In genomic region chr11:121293276-121293569, GRCh38 we compare ENCODE assay signal across 8 cellular contexts. TPM values are rescaled to one million over a fixed set of nuclear protein-coding genes. Genes with fewer than 3 reads are reported as not detected.
A peak's percentile ranks its signal among the peaks of the same experiment; 100 is the strongest.
DNase-seq lines count a peak whose midpoint lies in the region; ATAC-seq lines count a peak whose summit lies in the region.

No MANE protein-coding gene starts in this region.

- peak overlapping the region; percentile 88 to 100 (median 99) for H3K27ac Mint-ChIP-seq in naive thymus-derived CD4-positive, alpha-beta T cell

- H3K4me1 Mint-ChIP-seq in naive thymus-derived CD4-positive, alpha-beta T cell = peaks cover 35 to 71% (median 63%) of the 10 kb centered on the region in 7 donors

- ATAC-seq in naive thymus-derived CD4-positive, alpha-beta T cell = no peak

- DNase-seq in M059J (ENCODE audit: low read depth) (peak; percentile 52), NCI-H82 treated with DMSO at 0.1 percent for 48 hours (lab: John Stamatoyannopoulos, UW; ENCODE audit: unreplicated experiment) (no peak), NCI-H1417 (lab: John Stamatoyannopoulos, UW) (no peak), globus pallidus (ENCODE audit: low spot score) (no peak), head of caudate nucleus (no peak)
- no peak for DNase-seq in naive thymus-derived CD4-positive, alpha-beta T cell

- intact Hi-C loops in naive thymus-derived CD4-positive, alpha-beta T cell (cut with micrococcal nuclease) = loop anchor here (2.0 to 10.0 kb wide), 4 partner anchors 126 to 1769 kb away; partner anchors contain the start of gene HSPA8 (in 1 of the 2)
- intact Hi-C loops in head of caudate nucleus (cut with DNase I) = no loop called here

- peak overlapping the region; percentile 62 to 85 (median 79) for H3K27ac ChIP-seq in BLaER1 treated with 17β-estradiol and CSF1 and Interleukin-3, amounts not matched to agents 10 nM and 100 nM
- H3K27ac ChIP-seq in duodenal mucosa (ENCODE audit: low read depth, low read length) = peak overlapping the region; percentile 78
- peak overlapping the region; percentile 95 for H3K27ac ChIP-seq in naive thymus-derived CD4-positive, alpha-beta T cell (ENCODE audit: low read depth, low read length)

- H3K4me3 Mint-ChIP-seq in naive thymus-derived CD4-positive, alpha-beta T cell = peak overlapping the region; percentile 90 to 100 (median 94)

- no peaks in the 10 kb centered on the region for H3K27me3 ChIP-seq in BLaER1 treated with 17β-estradiol and CSF1 and Interleukin-3, amounts not matched to agents 10 nM and 100 nM
- no peaks in the 10 kb centered on the region for H3K27me3 ChIP-seq in duodenal mucosa (ENCODE audit: control insufficient read depth in 1 of 2, insufficient read depth in 2 of 2, low read length in 2 of 2)
- no peaks in the 10 kb centered on the region for H3K27me3 ChIP-seq in naive thymus-derived CD4-positive, alpha-beta T cell (ENCODE audit: control insufficient read depth in 2 of 2, insufficient read depth in 2 of 2, low read length in 2 of 2)

- peak overlapping the region; percentile 75 to 91 (median 84) for H3K4me3 ChIP-seq in BLaER1 treated with 17β-estradiol and CSF1 and Interleukin-3, amounts not matched to agents 10 nM and 100 nM
- H3K4me3 ChIP-seq in duodenal mucosa (ENCODE audit: low read depth in 1 of 2, low read length in 2 of 2) = peak overlapping the region; percentile 92 to 99
- peak overlapping the region; percentile 72 for H3K4me3 ChIP-seq in naive thymus-derived CD4-positive, alpha-beta T cell (ENCODE audit: low read length)

- POLR2A ChIA-PET in naive thymus-derived CD4-positive, alpha-beta T cell (lab: Charles Lee) = interaction anchor here (1.2 to 1.5 kb wide), 3 partner anchors 22 to 157 kb away, joined by 3 to 7 read pairs (median 3); no protein-coding TSS in a partner anchor

- peaks cover 0 to 4% (median 0%) of the 10 kb centered on the region in 11 experiments; a peak in 3 of 22 replicates for H3K9me3 ChIP-seq in BLaER1 treated with 17β-estradiol and CSF1 and Interleukin-3, amounts not matched to agents 10 nM and 100 nM (replicated peaks in 1 of 11)
- no peaks in the 10 kb centered on the region for H3K9me3 ChIP-seq in duodenal mucosa (ENCODE audit: control insufficient read depth in 1 of 2, low read length in 2 of 2)
- H3K9me3 ChIP-seq in naive thymus-derived CD4-positive, alpha-beta T cell (ENCODE audit: control insufficient read depth in 2 of 3, low read length in 3 of 3) = no peaks in the 10 kb centered on the region

- H3K27me3 Mint-ChIP-seq in naive thymus-derived CD4-positive, alpha-beta T cell = peaks cover 0 to 8% (median 0%) of the 10 kb centered on the region in 5 donors

- peak overlapping the region; percentile 78 to 95 (median 91) for H3K4me2 ChIP-seq in BLaER1 treated with 17β-estradiol and CSF1 and Interleukin-3, amounts not matched to agents 10 nM and 100 nM

- H3K4me1 ChIP-seq in BLaER1 treated with 17β-estradiol and CSF1 and Interleukin-3, amounts not matched to agents 10 nM and 100 nM = peaks cover 10 to 40% (median 23%) of the 10 kb centered on the region in 10 experiments; a peak in 19 of 20 replicates
- H3K4me1 ChIP-seq in duodenal mucosa (ENCODE audit: control insufficient read depth in 1 of 2, insufficient read depth in 2 of 2, low read length in 2 of 2) = peaks cover 4 to 16% of the 10 kb centered on the region in 2 donors
- peaks cover 6 to 18% of the 10 kb centered on the region in 2 donors for H3K4me1 ChIP-seq in naive thymus-derived CD4-positive, alpha-beta T cell (ENCODE audit: control insufficient read depth in 2 of 2, insufficient read depth in 2 of 2, low read length in 2 of 2)

- CTCF ChIA-PET in naive thymus-derived CD4-positive, alpha-beta T cell (lab: Charles Lee) = no interaction called here

- peaks cover 0 to 5% (median 0%) of the 10 kb centered on the region in 11 donors for H3K9me3 Mint-ChIP-seq in naive thymus-derived CD4-positive, alpha-beta T cell

- peaks cover 0 to 40% (median 18%) of the 10 kb centered on the region in 11 experiments; a peak in 11 of 22 replicates for H4K20me1 ChIP-seq in BLaER1 treated with 17β-estradiol and CSF1 and Interleukin-3, amounts not matched to agents 10 nM and 100 nM

- peaks cover 0 to 23% (median 6%) of the 10 kb centered on the region in 5 donors for H3K36me3 Mint-ChIP-seq in naive thymus-derived CD4-positive, alpha-beta T cell

- H3K36me3 ChIP-seq in BLaER1 treated with 17β-estradiol and CSF1 and Interleukin-3, amounts not matched to agents 10 nM and 100 nM = peaks cover 0 to 24% (median 11%) of the 10 kb centered on the region in 11 experiments; a peak in 13 of 22 replicates
- no peaks in the 10 kb centered on the region for H3K36me3 ChIP-seq in duodenal mucosa (ENCODE audit: control insufficient read depth in 1 of 2, insufficient read depth in 2 of 2, low read length in 2 of 2)
- peaks cover 0 to 4% (median 0%) of the 10 kb centered on the region in 3 experiments for H3K36me3 ChIP-seq in naive thymus-derived CD4-positive, alpha-beta T cell (ENCODE audit: control insufficient read depth in 2 of 3, insufficient read depth in 3 of 3, low read length in 3 of 3)

- H3K9ac ChIP-seq in BLaER1 treated with 17β-estradiol and CSF1 and Interleukin-3, amounts not matched to agents 10 nM and 100 nM = peak overlapping the region; percentile 83 to 90 (median 86)
- H3K9ac ChIP-seq in duodenal mucosa (ENCODE audit: low read depth in 1 of 2, low read length in 2 of 2) = peak overlapping the region; percentile 89 to 93

RNA-seq across cellular contexts. Expression of gene SC5D, which starts 0.7 kb away (rescaled TPM):
- total RNA-seq in M059J (2014; rRNA removed; shearing (Covaris generic)) = 88.2 and 126 TPM in 2 replicates
- 10 to 100 TPM; 21.5 to 48.7 (median 32.8) TPM for total RNA-seq in naive thymus-derived CD4-positive, alpha-beta T cell
- polyA plus RNA-seq in naive thymus-derived CD4-positive, alpha-beta T cell = 10 to 100 TPM in 1 of 2 donors, 1 to 10 TPM in 1; 7.9 to 13.3 TPM
